Comparison of ENCODE assay signal across 14 cellular contexts in the genomic region with DNA sequence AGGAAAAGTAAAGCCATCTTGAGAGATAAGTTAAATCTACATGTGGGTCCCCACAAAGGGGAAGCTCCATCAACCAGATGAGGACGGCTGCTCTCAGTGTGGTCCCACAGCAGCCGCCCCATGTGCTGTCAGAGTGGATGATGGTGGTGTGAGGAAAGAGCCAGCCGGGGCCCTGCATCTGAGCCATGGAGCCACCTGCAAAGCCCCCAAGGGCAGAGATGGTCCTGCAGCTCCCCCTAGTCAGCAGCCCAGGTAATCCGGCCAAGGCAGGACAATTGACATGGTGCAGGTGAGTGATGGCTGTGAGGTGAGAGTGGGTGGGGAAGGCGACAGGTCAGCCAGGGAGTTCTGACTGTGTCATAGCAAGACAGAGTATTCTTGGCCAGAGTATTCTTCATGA.
A peak's percentile ranks its signal among the peaks of the same experiment; 100 is the strongest.
DNase-seq lines count a peak whose midpoint lies in the region; ATAC-seq lines count a peak whose summit lies in the region.
"Had no signal": no experiment of that assay in that cellular context is flagged by ENCODE, and none has a peak within 500 bp of the region (broad histone marks: within the 10 kb centered on the region; RNA-seq: fewer than 3 reads in every experiment).

No MANE protein-coding gene starts in this region.

- no peak overlapping the region for H2BK5ac ChIP-seq in trophoblast cell (ENCODE audit: low read depth, low read length, poor library complexity)

- no CpG with 5 or more reads among the region's 5 CpGs for WGBS in trophoblast cell (ENCODE audit: extremely low coverage, insufficient coverage, insufficient read length)

- no peak overlapping the region for H3K27ac ChIP-seq in trophoblast cell (ENCODE audit: low read depth, low read length)
- H3K27ac ChIP-seq: adrenal gland, gastrocnemius medialis, uterus had no signal

- no peaks in the 10 kb centered on the region for H3K36me3 ChIP-seq in trophoblast cell (ENCODE audit: control insufficient read depth in 1 of 2, insufficient read depth in 2 of 2, low read length in 2 of 2)
- H3K36me3 ChIP-seq: adrenal gland, gastrocnemius medialis, uterus had no signal

- H4K8ac ChIP-seq in trophoblast cell (ENCODE audit: low read depth, low read length): no peak overlapping the region

- H3K4me3 ChIP-seq in trophoblast cell (ENCODE audit: low read depth, low read length): no peak overlapping the region
- H3K4me3 ChIP-seq: adrenal gland, gastrocnemius medialis, uterus had no signal

- no peaks in the 10 kb centered on the region for H3K27me3 Mint-ChIP-seq in activated CD8-positive, alpha-beta memory T cell treated with anti-CD3 and anti-CD28 coated beads, Interleukin-2, amount 10 ng/mL, durations not matched to agents 7 days and 5 days
- H3K27me3 Mint-ChIP-seq in activated T-helper 1 cell treated with anti-CD3 and anti-CD28 coated beads, Interleukin-12 subunit alpha, Interleukin-12 subunit beta, Interleukin-2, Interleukin-4 antibody, amounts not matched to agents 30 ng/mL and 10 ng/mL and 1 ng/mL, durations not matched to agents 14 hours and 24 hours and 36 hours (ENCODE audit: insufficient read depth): peaks cover 7% of the 10 kb centered on the region

- H3K79me1 ChIP-seq in trophoblast cell (ENCODE audit: low read length): no peaks in the 10 kb centered on the region

- H3K18ac ChIP-seq in trophoblast cell (ENCODE audit: low read length): no peak overlapping the region

- CTCF ChIA-PET in activated CD8-positive, alpha-beta memory T cell treated with anti-CD3 and anti-CD28 coated beads, Interleukin-2, amount 10 ng/mL, durations not matched to agents 7 days and 5 days (lab: Charles Lee): interaction anchor here (0.5 to 1.1 kb wide), 2 partner anchors 10 to 79 kb away, joined by 3 read pairs; no protein-coding TSS in a partner anchor

- DNase-seq in NCI-H1105 treated with DMSO at 0.1 percent for 48 hours (lab: John Stamatoyannopoulos, UW): peak; percentile 20
- DNase-seq in NCI-H1105 (lab: John Stamatoyannopoulos, UW): no peak
- DNase-seq in NCI-H69 (lab: John Stamatoyannopoulos, UW): peak; percentile 22
- DNase-seq in left kidney (ENCODE audit: low read depth, low spot score): peak; percentile 30
- no peak for DNase-seq in trophoblast cell
- DNase-seq in activated CD8-positive, alpha-beta memory T cell treated with anti-CD3 and anti-CD28 coated beads, Interleukin-2, amount 10 ng/mL, durations not matched to agents 7 days and 5 days: no peak
- no peak for DNase-seq in activated T-helper 1 cell treated with anti-CD3 and anti-CD28 coated beads, Interleukin-12 subunit alpha, Interleukin-12 subunit beta, Interleukin-2, Interleukin-4 antibody, amounts not matched to agents 30 ng/mL and 10 ng/mL and 1 ng/mL, durations not matched to agents 14 hours and 24 hours and 36 hours (ENCODE audit: low spot score)
- DNase-seq: 8988T, adrenal gland, DMS79 treated with DMSO at 0.1 percent for 48 hours, gastrocnemius medialis, uterus had no signal

- intact Hi-C loops in activated T-helper 1 cell treated with anti-CD3 and anti-CD28 coated beads, Interleukin-12 subunit alpha, Interleukin-12 subunit beta, Interleukin-2, Interleukin-4 antibody, amounts not matched to agents 30 ng/mL and 10 ng/mL and 1 ng/mL, durations not matched to agents 14 hours and 24 hours and 36 hours (cut with micrococcal nuclease): no loop called here

- H3K9ac ChIP-seq in trophoblast cell (ENCODE audit: low read length): no peak overlapping the region

- no peaks in the 10 kb centered on the region for H3K36me3 Mint-ChIP-seq in activated CD8-positive, alpha-beta memory T cell treated with anti-CD3 and anti-CD28 coated beads, Interleukin-2, amount 10 ng/mL, durations not matched to agents 7 days and 5 days
- H3K36me3 Mint-ChIP-seq in activated T-helper 1 cell treated with anti-CD3 and anti-CD28 coated beads, Interleukin-12 subunit alpha, Interleukin-12 subunit beta, Interleukin-2, Interleukin-4 antibody, amounts not matched to agents 30 ng/mL and 10 ng/mL and 1 ng/mL, durations not matched to agents 14 hours and 24 hours and 36 hours (ENCODE audit: low read depth): no peaks in the 10 kb centered on the region

- H3K27ac Mint-ChIP-seq in activated CD8-positive, alpha-beta memory T cell treated with anti-CD3 and anti-CD28 coated beads, Interleukin-2, amount 10 ng/mL, durations not matched to agents 7 days and 5 days: no peak overlapping the region
- no peak overlapping the region for H3K27ac Mint-ChIP-seq in activated T-helper 1 cell treated with anti-CD3 and anti-CD28 coated beads, Interleukin-12 subunit alpha, Interleukin-12 subunit beta, Interleukin-2, Interleukin-4 antibody, amounts not matched to agents 30 ng/mL and 10 ng/mL and 1 ng/mL, durations not matched to agents 14 hours and 24 hours and 36 hours
- H3K27ac Mint-ChIP-seq: T-helper 1 cell treated with Interleukin-12 subunit alpha and Interleukin-12 subunit beta and Interleukin-4 antibody, amounts not matched to agents 30 μg/mL and 1 μg/mL, for 36 hours had no signal

- H4K91ac ChIP-seq in trophoblast cell (ENCODE audit: low read depth, low read length): no peak overlapping the region

- peaks cover 1% of the 10 kb centered on the region for H3K9me3 ChIP-seq in trophoblast cell (ENCODE audit: insufficient read depth, low read depth, low read length)
- H3K9me3 ChIP-seq: adrenal gland, gastrocnemius medialis, uterus had no signal

- H3K4ac ChIP-seq in trophoblast cell (ENCODE audit: low read depth, low read length): no peak overlapping the region

- no peak overlapping the region for H3K14ac ChIP-seq in trophoblast cell (ENCODE audit: low read length)

- H2AFZ ChIP-seq in trophoblast cell (ENCODE audit: insufficient read depth, low read length, poor library complexity): no peak overlapping the region

- H2BK12ac ChIP-seq in trophoblast cell (ENCODE audit: low read length): no peak overlapping the region

- no peak overlapping the region for H3K4me2 ChIP-seq in trophoblast cell (ENCODE audit: low read length)

- no peak overlapping the region for H4K12ac ChIP-seq in trophoblast cell (ENCODE audit: low read depth, low read length)

- H3K23ac ChIP-seq in trophoblast cell (ENCODE audit: low read length): no peak overlapping the region

- no peaks in the 10 kb centered on the region for H3K79me2 ChIP-seq in trophoblast cell (ENCODE audit: control insufficient read depth, insufficient read depth, low read length, poor library complexity)

- no peaks in the 10 kb centered on the region for H3K4me1 Mint-ChIP-seq in activated CD8-positive, alpha-beta memory T cell treated with anti-CD3 and anti-CD28 coated beads, Interleukin-2, amount 10 ng/mL, durations not matched to agents 7 days and 5 days
- H3K4me1 Mint-ChIP-seq in activated T-helper 1 cell treated with anti-CD3 and anti-CD28 coated beads, Interleukin-12 subunit alpha, Interleukin-12 subunit beta, Interleukin-2, Interleukin-4 antibody, amounts not matched to agents 30 ng/mL and 10 ng/mL and 1 ng/mL, durations not matched to agents 14 hours and 24 hours and 36 hours (ENCODE audit: low read depth): no peaks in the 10 kb centered on the region

- H3K27me3 ChIP-seq in trophoblast cell (ENCODE audit: insufficient read depth, low read length): no peaks in the 10 kb centered on the region
- H3K27me3 ChIP-seq: adrenal gland, gastrocnemius medialis, uterus had no signal

- peak; percentile 76 for ATAC-seq in GM19372 (IDR thresholded peaks at IDR 0.05; ENCODE audit: low read depth, unreplicated experiment)
- ATAC-seq in activated CD8-positive, alpha-beta memory T cell treated with anti-CD3 and anti-CD28 coated beads, Interleukin-2, amount 10 ng/mL, durations not matched to agents 7 days and 5 days: no peak
- ATAC-seq: gastrocnemius medialis had no signal

- H3K4me1 ChIP-seq in trophoblast cell (ENCODE audit: control insufficient read depth in 1 of 2, insufficient read depth in 2 of 2, low read length in 2 of 2): no peaks in the 10 kb centered on the region
- H3K4me1 ChIP-seq: adrenal gland, gastrocnemius medialis, uterus had no signal

- no peak overlapping the region for H3K4me3 Mint-ChIP-seq in activated CD8-positive, alpha-beta memory T cell treated with anti-CD3 and anti-CD28 coated beads, Interleukin-2, amount 10 ng/mL, durations not matched to agents 7 days and 5 days
- H3K4me3 Mint-ChIP-seq in activated T-helper 1 cell treated with anti-CD3 and anti-CD28 coated beads, Interleukin-12 subunit alpha, Interleukin-12 subunit beta, Interleukin-2, Interleukin-4 antibody, amounts not matched to agents 30 ng/mL and 10 ng/mL and 1 ng/mL, durations not matched to agents 14 hours and 24 hours and 36 hours: no peak overlapping the region
- H3K4me3 Mint-ChIP-seq: T-helper 1 cell treated with Interleukin-12 subunit alpha and Interleukin-12 subunit beta and Interleukin-4 antibody, amounts not matched to agents 30 μg/mL and 1 μg/mL, for 36 hours had no signal

- H3K9me3 Mint-ChIP-seq in activated CD8-positive, alpha-beta memory T cell treated with anti-CD3 and anti-CD28 coated beads, Interleukin-2, amount 10 ng/mL, durations not matched to agents 7 days and 5 days (ENCODE audit: low read depth): no peaks in the 10 kb centered on the region
- H3K9me3 Mint-ChIP-seq in activated T-helper 1 cell treated with anti-CD3 and anti-CD28 coated beads, Interleukin-12 subunit alpha, Interleukin-12 subunit beta, Interleukin-2, Interleukin-4 antibody, amounts not matched to agents 30 ng/mL and 10 ng/mL and 1 ng/mL, durations not matched to agents 14 hours and 24 hours and 36 hours: no peaks in the 10 kb centered on the region
- H3K9me3 Mint-ChIP-seq: T-helper 1 cell treated with Interleukin-12 subunit alpha and Interleukin-12 subunit beta and Interleukin-4 antibody, amounts not matched to agents 30 μg/mL and 1 μg/mL, for 36 hours had no signal

- no peak overlapping the region for H2BK120ac ChIP-seq in trophoblast cell (ENCODE audit: insufficient read depth, low read length, poor library complexity)

- no peak overlapping the region for H2AK5ac ChIP-seq in trophoblast cell (ENCODE audit: low read length)

Comparison
In these comparisons a context has a peak if more than half of its experiments do, and no peak if none do; other contexts are left out.
1. DNase-seq: peak in NCI-H1105 treated with DMSO at 0.1 percent for 48 hours (single experiment), NCI-H69 (single experiment) and left kidney (single experiment); none in NCI-H1105 (single experiment), trophoblast cell (0 of 2), activated CD8-positive, alpha-beta memory T cell treated with anti-CD3 and anti-CD28 coated beads, Interleukin-2, amount 10 ng/mL, durations not matched to agents 7 days and 5 days (single experiment) and activated T-helper 1 cell treated with anti-CD3 and anti-CD28 coated beads, Interleukin-12 subunit alpha, Interleukin-12 subunit beta, Interleukin-2, Interleukin-4 antibody, amounts not matched to agents 30 ng/mL and 10 ng/mL and 1 ng/mL, durations not matched to agents 14 hours and 24 hours and 36 hours (single experiment).